In genomic region chr1:204678721-204679455, GRCh38 we compare ENCODE assay signal across 27 cellular contexts. TPM values are rescaled to one million over a fixed set of nuclear protein-coding genes. Genes with fewer than 3 reads are reported as not detected.
DNase-seq lines count a peak whose midpoint lies in the region; ATAC-seq, FAIRE-seq and TF ChIP-seq lines count a peak whose summit lies in the region.
"Had no signal": no experiment of that assay in that cellular context is flagged by ENCODE, and none has a peak within 500 bp of the region (broad histone marks: within the 10 kb centered on the region; RNA-seq: fewer than 3 reads in every experiment).

No MANE protein-coding gene starts in this region.

- H3K4me1 Mint-ChIP-seq in astrocyte (ENCODE audit: low read depth, unreplicated experiment): peaks cover 11% of the 10 kb centered on the region

- H3K4me3 Mint-ChIP-seq in astrocyte (ENCODE audit: unreplicated experiment): no peak overlapping the region
- H3K4me3 Mint-ChIP-seq: CD4-positive, CD25-positive, alpha-beta regulatory T cell had no signal

- H3K27me3 Mint-ChIP-seq in astrocyte (ENCODE audit: low read depth, unreplicated experiment): peaks cover 55% of the 10 kb centered on the region

- peaks cover 3% of the 10 kb centered on the region for H3K9me3 Mint-ChIP-seq in astrocyte (ENCODE audit: unreplicated experiment)
- H3K9me3 Mint-ChIP-seq: CD4-positive, CD25-positive, alpha-beta regulatory T cell had no signal

- no peaks in the 10 kb centered on the region for H3K9me3 ChIP-seq in BLaER1
- no peaks in the 10 kb centered on the region for H3K9me3 ChIP-seq in astrocyte (ENCODE audit: insufficient read depth, low read depth, low read length)

- H3K4me1 ChIP-seq in BLaER1 (peaks cover 97% of the 10 kb centered on the region), astrocyte (ENCODE audit: insufficient read depth, low read length) (no peaks in the 10 kb centered on the region)

- ATAC-seq in left colon (peak; percentile 87), HG03139 (IDR thresholded peaks at IDR 0.05; ENCODE audit: unreplicated experiment) (no peak), HG03045 (IDR thresholded peaks at IDR 0.05; ENCODE audit: unreplicated experiment) (no peak)
- ATAC-seq: HCT116, HepG2 had no signal

- no peak for FAIRE-seq in astrocyte (lab: Jason Lieb, UNC)
- FAIRE-seq: D721Med, GM12892, GM19239, HepG2, RCC 7860 had no signal

- DNase-seq in astrocyte (ENCODE audit: low read depth) (no peak), left colon (no peak), myocyte (ENCODE audit: low read depth) (peak; percentile 58), GDM1 (lab: John Stamatoyannopoulos, UW) (no peak)
- DNase-seq in effector CD4-positive, alpha-beta T cell: no peak
- DNase-seq: CD4-positive, CD25-positive, alpha-beta regulatory T cell; DMS79; Kasumi-1; MV-4-11; NCI-H1105; NCI-H1436 treated with DMSO at 0.1 percent for 48 hours; NCI-H187 treated with DMSO at 0.1 percent for 48 hours; NCI-H446; NCI-H524 treated with DMSO at 0.1 percent for 48 hours; NCI-H774; SIG-M5 had no signal

- peak overlapping the region; percentile 20 for H3K27ac Mint-ChIP-seq in astrocyte (ENCODE audit: unreplicated experiment)

- peaks cover 100% of the 10 kb centered on the region for H4K20me1 ChIP-seq in BLaER1
- no peaks in the 10 kb centered on the region for H4K20me1 ChIP-seq in astrocyte (ENCODE audit: insufficient read depth, low read length)

- no peak overlapping the region for H2AFZ ChIP-seq in astrocyte (ENCODE audit: low read depth, low read length)

- H3K27ac ChIP-seq in BLaER1: peak overlapping the region; percentile 51; the same call in 1 of the 2 replicates
- no peak overlapping the region for H3K27ac ChIP-seq in astrocyte (ENCODE audit: low read depth, low read length)
- H3K27ac ChIP-seq: SK-N-MC had no signal

- H3K36me3 ChIP-seq in BLaER1: peaks cover 87% of the 10 kb centered on the region
- no peaks in the 10 kb centered on the region for H3K36me3 ChIP-seq in astrocyte (ENCODE audit: insufficient read depth, low read length)

- H3K27me3 ChIP-seq in BLaER1 (no peaks in the 10 kb centered on the region), astrocyte (ENCODE audit: insufficient read depth, low read length) (peaks cover 29% of the 10 kb centered on the region)

- no peak overlapping the region for H3K4me3 ChIP-seq in BLaER1
- no peak overlapping the region for H3K4me3 ChIP-seq in astrocyte (ENCODE audit: insufficient read depth, low read depth, low read length)
- H3K4me3 ChIP-seq: SK-N-MC had no signal

- H3K4me2 ChIP-seq in BLaER1 (0 out of 2 replicates have a peak overlapping the region, but pooled peaks have one; percentile 0), astrocyte (ENCODE audit: low read length) (no peak overlapping the region)

- intact Hi-C loops in left colon (cut with DNase I, micrococcal nuclease): no loop called here

- H3K36me3 Mint-ChIP-seq in astrocyte (ENCODE audit: low read depth, unreplicated experiment): peaks cover 4% of the 10 kb centered on the region
- H3K36me3 Mint-ChIP-seq: CD4-positive, CD25-positive, alpha-beta regulatory T cell had no signal

- H3K9ac ChIP-seq in BLaER1 (no peak overlapping the region), astrocyte (ENCODE audit: low read length) (no peak overlapping the region)

- no peak for TF ChIP-seq CTCF in astrocyte (IDR thresholded peaks at IDR 0.05; ENCODE audit: insufficient read depth, low read depth, low read length)

- H3K79me2 ChIP-seq in astrocyte (ENCODE audit: insufficient read depth, low read length): no peaks in the 10 kb centered on the region

RNA-seq across cellular contexts. Expression of gene LRRN2, which starts 6.7 kb away (rescaled TPM):
- total RNA-seq in astrocyte: 4.9 and 5.9 TPM in 2 replicates
- total RNA-seq in left colon: 10 to 100 TPM in 1 of 2 donors, 1 to 10 TPM in 1; 5.6 to 23.0 TPM
- 0.13 TPM in 1 of 2 replicates, not detected in the other for total RNA-seq in myocyte
- 0.20 TPM for polyA plus RNA-seq in myocyte (2012)
- total RNA-seq: CD4-positive, CD25-positive, alpha-beta regulatory T cell; HepG2 had no signal
- polyA plus RNA-seq: BJ, HepG2 had no signal
